Comparison of ENCODE assay signal across 30 cellular contexts in the genomic region with DNA sequence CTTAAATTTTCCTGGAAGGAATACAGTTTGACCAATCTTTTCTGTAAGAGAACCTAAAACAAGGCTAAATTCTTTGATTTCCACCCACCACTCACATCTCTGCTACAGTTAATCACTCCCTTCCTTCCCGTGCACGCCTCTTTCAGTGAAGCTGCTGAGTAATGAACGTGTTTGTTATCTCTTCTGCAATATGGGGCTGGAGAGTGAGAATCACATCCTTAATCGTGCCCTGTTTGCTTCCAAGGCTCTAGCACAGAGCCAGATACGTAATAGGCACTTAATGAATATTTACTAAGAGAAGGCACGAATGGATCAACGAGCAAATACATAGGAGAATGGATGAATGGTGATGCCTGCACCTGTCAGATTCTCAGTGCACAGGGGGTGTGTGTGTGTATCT. TPM values are rescaled to one million over a fixed set of nuclear protein-coding genes. Genes with fewer than 3 reads are reported as not detected.
DNase-seq lines count a peak whose midpoint lies in the region; ATAC-seq, FAIRE-seq and TF ChIP-seq lines count a peak whose summit lies in the region.
"Had no signal": no experiment of that assay in that cellular context is flagged by ENCODE, and none has a peak within 500 bp of the region (broad histone marks: within the 10 kb centered on the region; RNA-seq: fewer than 3 reads in every experiment).

No MANE protein-coding gene starts in this region.

- no peak overlapping the region for H3K4ac ChIP-seq in trophoblast cell (ENCODE audit: low read depth, low read length)

- TF ChIP-seq EP300 in K562 (IDR thresholded peaks at IDR 0.05; ENCODE audit: low read length) (peak; percentile 38; the same call in 1 of the 2 replicates), ovary (IDR thresholded peaks at IDR 0.05) (no peak)

- intact Hi-C loops in K562 (cut with micrococcal nuclease) (no loop called here), ovary (cut with DNase I) (no loop called here)

- no peak overlapping the region for H2AK5ac ChIP-seq in trophoblast cell (ENCODE audit: low read length)

- no peaks in the 10 kb centered on the region for H3K79me2 ChIP-seq in K562 (ENCODE audit: control insufficient read depth, insufficient read depth, low read length)
- H3K79me2 ChIP-seq in trophoblast cell (ENCODE audit: control insufficient read depth, insufficient read depth, low read length, poor library complexity), result no peaks in the 10 kb centered on the region
- no peaks in the 10 kb centered on the region for H3K79me2 ChIP-seq in Karpas-422 (ENCODE audit: low read length)
- H3K79me2 ChIP-seq: parathyroid adenoma had no signal

- H3K36me3 ChIP-seq in K562 (ENCODE audit: control insufficient read depth, insufficient read depth, low read length) (no peaks in the 10 kb centered on the region), trophoblast cell (ENCODE audit: control insufficient read depth in 1 of 2, insufficient read depth in 2 of 2, low read length in 2 of 2) (no peaks in the 10 kb centered on the region), ovary (no peaks in the 10 kb centered on the region), Karpas-422 (ENCODE audit: insufficient read depth, low read length) (no peaks in the 10 kb centered on the region)
- H3K36me3 ChIP-seq: suprapubic skin, WERI-Rb-1 had no signal

- no peak overlapping the region for H3K14ac ChIP-seq in trophoblast cell (ENCODE audit: low read length)

- no peak overlapping the region for H4K91ac ChIP-seq in trophoblast cell (ENCODE audit: low read depth, low read length)

- H3K9me2 ChIP-seq in Karpas-422 (replicated peaks; ENCODE audit: insufficient read depth, low read length), result no peaks in the 10 kb centered on the region

- H3K27ac ChIP-seq in K562 (ENCODE audit: extremely low read depth, low read depth, low read length), result no peak overlapping the region
- H3K27ac ChIP-seq in trophoblast cell (ENCODE audit: low read depth, low read length), result no peak overlapping the region
- no peak overlapping the region for H3K27ac ChIP-seq in ovary
- no peak overlapping the region for H3K27ac ChIP-seq in Karpas-422 (ENCODE audit: low read length)
- H3K27ac ChIP-seq: C4-2B, parathyroid adenoma, suprapubic skin, WERI-Rb-1 had no signal

- no peak overlapping the region for H2BK120ac ChIP-seq in trophoblast cell (ENCODE audit: insufficient read depth, low read length, poor library complexity)

- DNase-seq in NCI-H1417 (lab: John Stamatoyannopoulos, UW) (peak in 2 of 3 experiments; percentile 43 to 74), NCI-H1417 treated with DMSO at 0.1 percent for 48 hours (lab: John Stamatoyannopoulos, UW) (no peak), NCI-H748 (lab: John Stamatoyannopoulos, UW; ENCODE audit: unreplicated experiment) (peak; percentile 81), K562 (ENCODE audit: extremely low read depth in 1 of 4, low spot score in 3 of 4) (peak in 2 of 4 experiments; percentile 42 to 46), trophoblast cell (peak; percentile 39 to 60), ovary (no peak), Karpas-422 (no peak)
- DNase-seq: activated CD4-positive, alpha-beta T cell treated with anti-CD3 and anti-CD28 coated beads, Interleukin-2, amount 10 ng/mL, durations not matched to agents 24 days and 14 days; amniotic stem cell; effector CD4-positive, alpha-beta T cell; left colon; NCI-H1105; NCI-H2107; NCI-H524 treated with DMSO at 0.1 percent for 48 hours; nephron progenitor cell; SHP77 treated with DMSO at 0.1 percent for 48 hours; small intestine; stimulated activated naive B cell treated with anti-CD40 and anti-IgM and Interleukin-4, amounts not matched to agents 10 μg/mL and 1 μg/mL and 100 μg/mL, for 72 hours; WERI-Rb-1 had no signal

- H4K12ac ChIP-seq in trophoblast cell (ENCODE audit: low read depth, low read length), result no peak overlapping the region

- no peak overlapping the region for H3K18ac ChIP-seq in trophoblast cell (ENCODE audit: low read length)

- H3K4me2 ChIP-seq in K562 (ENCODE audit: insufficient read depth, low read length), result no peak overlapping the region
- H3K4me2 ChIP-seq in trophoblast cell (ENCODE audit: low read length), result no peak overlapping the region
- H3K4me2 ChIP-seq in Karpas-422 (ENCODE audit: low read depth, low read length, poor library complexity, severe bottlenecking), result no peak overlapping the region

- no peak overlapping the region for H2BK5ac ChIP-seq in trophoblast cell (ENCODE audit: low read depth, low read length, poor library complexity)

- H3K4me1 ChIP-seq in K562 (replicated peaks in 1 of 2; ENCODE audit: control insufficient read depth in 2 of 2, insufficient read depth in 2 of 2, low read length in 2 of 2) (no peaks in the 10 kb centered on the region; a peak in 1 of 5 replicates), trophoblast cell (ENCODE audit: control insufficient read depth in 1 of 2, insufficient read depth in 2 of 2, low read length in 2 of 2) (no peaks in the 10 kb centered on the region), ovary (ENCODE audit: insufficient read depth) (peaks cover 5% of the 10 kb centered on the region), Karpas-422 (ENCODE audit: low read length) (no peaks in the 10 kb centered on the region)
- H3K4me1 ChIP-seq: suprapubic skin had no signal

- TF ChIP-seq RAD21 in K562 (CRISPR knock-in tag; conservative IDR thresholded peaks at IDR 0.05 in 1 of 2, IDR thresholded peaks at IDR 0.05 in 1 of 2), result no peak

- no peak overlapping the region for H4K8ac ChIP-seq in trophoblast cell (ENCODE audit: low read depth, low read length)

- H3K9ac ChIP-seq in K562 (ENCODE audit: insufficient read depth in 1 of 2, low read depth in 2 of 2, low read length in 2 of 2), result no peak overlapping the region
- peak overlapping the region; percentile 37 for H3K9ac ChIP-seq in trophoblast cell (ENCODE audit: low read length)
- no peak overlapping the region for H3K9ac ChIP-seq in Karpas-422 (ENCODE audit: low read length)
- H3K9ac ChIP-seq: parathyroid adenoma had no signal

- H3K23ac ChIP-seq in trophoblast cell (ENCODE audit: low read length), result no peak overlapping the region

- under 1% methylated on average over 7 of the region's 7 CpGs for WGBS in K562 (ENCODE audit: insufficient coverage, low coverage, missing lambda C conversion rate)
- no CpG with 5 or more reads among the region's 7 CpGs for WGBS in trophoblast cell (ENCODE audit: extremely low coverage, insufficient coverage, insufficient read length)
- 30 to 42% (median 35%) methylated on average over 7 of the region's 7 CpGs for WGBS in ovary, 3 donors

- POLR2A ChIA-PET in K562 (lab: Yijun Ruan, JAX), result interaction anchor here (0.6 to 1.0 kb wide), 2 partner anchors 9 to 191 kb away, joined by 3 read pairs; no protein-coding TSS in a partner anchor

- in situ Hi-C loops in K562 (cut with MboI), result no loop called here

- no peaks in the 10 kb centered on the region for H4K20me1 ChIP-seq in K562 (replicated peaks; ENCODE audit: control insufficient read depth, insufficient read depth, low read length)
- H4K20me1 ChIP-seq in Karpas-422 (ENCODE audit: insufficient read depth, low read depth, low read length), result no peaks in the 10 kb centered on the region

- CTCF ChIA-PET in K562 (lab: Yijun Ruan, JAX; ENCODE audit: low intra/inter-chr PET ratio), result interaction anchor here (0.6 kb wide), 1 partner anchor 794 kb away, joined by 3 read pairs; no protein-coding TSS in a partner anchor

- TF ChIP-seq CTCF in K562 (IDR thresholded peaks at IDR 0.05 in 2 of 3, conservative IDR thresholded peaks at IDR 0.05 in 1 of 3; ENCODE audit: insufficient read depth in 2 of 3, low read depth in 1 of 3, low read length in 3 of 3) (no peak), ovary (IDR thresholded peaks at IDR 0.05) (no peak)

- H3K4me3 ChIP-seq in K562, result no peak overlapping the region
- H3K4me3 ChIP-seq in trophoblast cell (ENCODE audit: low read depth, low read length), result no peak overlapping the region
- H3K4me3 ChIP-seq in ovary, result no peak overlapping the region
- H3K4me3 ChIP-seq in Karpas-422 (ENCODE audit: low read length), result no peak overlapping the region
- H3K4me3 ChIP-seq: suprapubic skin had no signal

- no peak for TF ChIP-seq POLR2A in K562 (conservative IDR thresholded peaks at IDR 0.05)
- no peak for TF ChIP-seq POLR2A in ovary (IDR thresholded peaks at IDR 0.05)

- H2AFZ ChIP-seq in K562 (ENCODE audit: low read depth, low read length) (no peak overlapping the region), trophoblast cell (ENCODE audit: insufficient read depth, low read length, poor library complexity) (no peak overlapping the region), Karpas-422 (ENCODE audit: low read length) (no peak overlapping the region)
- H2AFZ ChIP-seq: parathyroid adenoma had no signal

- no peak overlapping the region for H2BK12ac ChIP-seq in trophoblast cell (ENCODE audit: low read length)

- H3K9me1 ChIP-seq in K562 (ENCODE audit: control insufficient read depth, insufficient read depth, low read length), result no peaks in the 10 kb centered on the region

- BruUV-seq in K562 (replicated peaks; lab: Mats Ljungman, UMichigan), result no TSS peak

- H3K79me1 ChIP-seq in trophoblast cell (ENCODE audit: low read length), result no peaks in the 10 kb centered on the region

- H3K9me3 ChIP-seq in K562 (replicated peaks; ENCODE audit: control insufficient read depth, insufficient read depth, low read depth, low read length), result no peaks in the 10 kb centered on the region
- no peaks in the 10 kb centered on the region for H3K9me3 ChIP-seq in trophoblast cell (ENCODE audit: insufficient read depth, low read depth, low read length)
- H3K9me3 ChIP-seq in ovary, result no peaks in the 10 kb centered on the region
- H3K9me3 ChIP-seq in Karpas-422 (ENCODE audit: low read length), result no peaks in the 10 kb centered on the region
- H3K9me3 ChIP-seq: suprapubic skin had no signal

- ATAC-seq in K562 (peak; percentile 78), GM18517 (IDR thresholded peaks at IDR 0.05; ENCODE audit: unreplicated experiment) (no peak)
- ATAC-seq: left colon; stimulated activated naive B cell treated with anti-CD40 and anti-IgM and Interleukin-4, amounts not matched to agents 10 μg/mL and 1 μg/mL and 100 μg/mL, for 72 hours had no signal

- peaks cover 30 to 79% of the 10 kb centered on the region in 2 experiments for H3K27me3 ChIP-seq in K562 (ENCODE audit: control insufficient read depth in 2 of 2, insufficient read depth in 2 of 2, low read length in 2 of 2)
- H3K27me3 ChIP-seq in trophoblast cell (ENCODE audit: insufficient read depth, low read length), result no peaks in the 10 kb centered on the region
- H3K27me3 ChIP-seq in ovary, result no peaks in the 10 kb centered on the region
- H3K27me3 ChIP-seq in Karpas-422 (ENCODE audit: low read length), result no peaks in the 10 kb centered on the region

- FAIRE-seq in K562 (lab: Jason Lieb, UNC), result peak; percentile 86
- FAIRE-seq: colon, GM19239, H1, HTR-8/SVneo, RCC 7860, small intestine had no signal

RNA-seq across cellular contexts. Expression of a gene that starts 22.1 kb away (rescaled TPM):
- not detected in 2 replicates for total RNA-seq in K562 (2011; cell fraction: chromatin; rRNA removed; ENCODE audit: low replicate concordance)
- total RNA-seq in K562 (2011; cell fraction: nucleolus; rRNA removed), result not detected in 2 replicates
- not detected in 2 replicates for total RNA-seq in K562 (2011; cell fraction: nucleoplasm; rRNA removed)
- total RNA-seq in K562 (2014; rRNA removed) (not detected in 2 replicates), K562 (2014; rRNA removed; fragmentation: Illumina TruSeq; extraction: Trizol) (not detected in 2 replicates), K562 (2015; rRNA removed; fragmentation: Illumina TruSeq; extraction: Trizol) (not detected in 2 replicates), K562 (2021) (not detected in 2 replicates), ovary (1 to 10 TPM in 1 of 7 donors, under 1 TPM in 3, not detected in 3; 0.35 to 1.1 (median 0.69) TPM)
- polyA plus RNA-seq in K562 (2011; rRNA removed) (not detected in 2 replicates), K562 (2014; fragmentation: Illumina TruSeq; extraction: Trizol) (not detected in 2 replicates), K562 (2014; fragmentation: Nextera tagmentation; extraction: Ambion mirVana) (not detected), K562 (2014; rRNA removed) (not detected in 2 replicates), ovary (under 1 TPM; 0.04 to 0.22 TPM)
- polyA plus RNA-seq in K562 (2011; cell fraction: cytosol; rRNA removed), result 0.03 TPM in 1 of 2 replicates, not detected in the other
- polyA plus RNA-seq in K562 (2011; cell fraction: nucleus; rRNA removed), result not detected in 2 replicates
- 0.06 TPM in 1 of 2 replicates, not detected in the other for polyA plus RNA-seq in K562 (2012)
- polyA minus RNA-seq in K562 (2011; rRNA and poly(A)+ RNA removed), result not detected in 2 replicates
- not detected in 2 replicates for polyA minus RNA-seq in K562 (2011; cell fraction: cytosol; rRNA and poly(A)+ RNA removed)
- not detected in 2 replicates for polyA minus RNA-seq in K562 (2011; cell fraction: nucleus; rRNA and poly(A)+ RNA removed)
- 0.01 and 0.03 TPM in 2 replicates for polyA plus RNA-seq in trophoblast cell (2013)
- not detected in 2 replicates for total RNA-seq in Karpas-422 (2014; rRNA removed; shearing (Covaris generic); ENCODE audit: low replicate concordance)
- total RNA-seq: activated CD4-positive, alpha-beta T cell treated with anti-CD3 and anti-CD28 coated beads, Interleukin-2, amount 10 ng/mL, durations not matched to agents 24 days and 14 days; activated CD8-positive, alpha-beta memory T cell treated with anti-CD3 and anti-CD28 coated beads for 36 hours; T-helper 2 cell treated with Interferon-gamma antibody and Interleukin-4, amounts not matched to agents 100 ng/mL and 5 ng/mL, for 36 hours had no signal

RNA-seq across cellular contexts. Expression of a gene that starts 22.3 kb away (rescaled TPM):
- 13.4 and 41.5 TPM in 2 replicates for total RNA-seq in K562 (2011; cell fraction: chromatin; rRNA removed; ENCODE audit: low replicate concordance)
- 54.0 and 57.2 TPM in 2 replicates for total RNA-seq in K562 (2011; cell fraction: nucleolus; rRNA removed)
- total RNA-seq in K562 (2011; cell fraction: nucleoplasm; rRNA removed), result 39.6 and 40.0 TPM in 2 replicates
- 20.1 and 25.0 TPM in 2 replicates for total RNA-seq in K562 (2014; rRNA removed)
- 12.7 and 14.5 TPM in 2 replicates for total RNA-seq in K562 (2014; rRNA removed; fragmentation: Illumina TruSeq; extraction: Trizol)
- total RNA-seq in K562 (2015; rRNA removed; fragmentation: Illumina TruSeq; extraction: Trizol), result 18.6 and 18.7 TPM in 2 replicates
- total RNA-seq in K562 (2021), result 32.9 and 34.6 TPM in 2 replicates
- 19.3 and 21.6 TPM in 2 replicates for polyA plus RNA-seq in K562 (2011; rRNA removed)
- polyA plus RNA-seq in K562 (2011; cell fraction: cytosol; rRNA removed), result 22.4 and 29.8 TPM in 2 replicates
- 16.2 and 16.7 TPM in 2 replicates for polyA plus RNA-seq in K562 (2011; cell fraction: nucleus; rRNA removed)
- polyA plus RNA-seq in K562 (2012), result 25.8 and 26.7 TPM in 2 replicates
- polyA plus RNA-seq in K562 (2014; fragmentation: Illumina TruSeq; extraction: Trizol), result 26.2 and 26.5 TPM in 2 replicates
- polyA plus RNA-seq in K562 (2014; fragmentation: Nextera tagmentation; extraction: Ambion mirVana), result 10 to 100 TPM; 10.4 to 14.7 TPM
- polyA plus RNA-seq in K562 (2014; rRNA removed), result 22.0 and 23.7 TPM in 2 replicates
- 14.0 and 16.3 TPM in 2 replicates for polyA minus RNA-seq in K562 (2011; rRNA and poly(A)+ RNA removed)
- 16.0 and 19.4 TPM in 2 replicates for polyA minus RNA-seq in K562 (2011; cell fraction: cytosol; rRNA and poly(A)+ RNA removed)
- polyA minus RNA-seq in K562 (2011; cell fraction: nucleus; rRNA and poly(A)+ RNA removed), result 10.5 and 15.2 TPM in 2 replicates
- 13.6 TPM in 2 replicates for polyA plus RNA-seq in trophoblast cell (2013)
- 10 to 100 TPM; 19.9 to 31.6 (median 24.6) TPM for total RNA-seq in ovary
- polyA plus RNA-seq in ovary, result 10 to 100 TPM; 16.7 to 20.1 TPM
- total RNA-seq in Karpas-422 (2014; rRNA removed; shearing (Covaris generic); ENCODE audit: low replicate concordance), result 15.9 and 18.0 TPM in 2 replicates

RNA-seq across cellular contexts. Expression of a gene that starts 44.3 kb away (rescaled TPM):
- 1.1 and 1.2 TPM in 2 replicates for total RNA-seq in K562 (2011; cell fraction: chromatin; rRNA removed; ENCODE audit: low replicate concordance)
- total RNA-seq in K562 (2011; cell fraction: nucleolus; rRNA removed), result 0.17 and 1.2 TPM in 2 replicates
- 0.81 and 2.7 TPM in 2 replicates for total RNA-seq in K562 (2011; cell fraction: nucleoplasm; rRNA removed)
- total RNA-seq in K562 (2014; rRNA removed) (0.09 and 0.24 TPM in 2 replicates), K562 (2014; rRNA removed; fragmentation: Illumina TruSeq; extraction: Trizol) (0.15 and 0.22 TPM in 2 replicates), K562 (2015; rRNA removed; fragmentation: Illumina TruSeq; extraction: Trizol) (0.15 and 0.25 TPM in 2 replicates), K562 (2021) (1.4 and 2.1 TPM in 2 replicates), ovary (10 to 100 TPM; 11.3 to 95.9 (median 35.2) TPM)
- polyA plus RNA-seq in K562 (2011; rRNA removed) (0.27 and 0.47 TPM in 2 replicates), K562 (2014; fragmentation: Illumina TruSeq; extraction: Trizol) (0.74 and 1.1 TPM in 2 replicates), K562 (2014; fragmentation: Nextera tagmentation; extraction: Ambion mirVana) (under 1 TPM; 0.20 to 0.34 TPM), K562 (2014; rRNA removed) (0.45 and 0.52 TPM in 2 replicates), ovary (10 to 100 TPM; 20.8 to 42.6 TPM)
- 0.27 and 0.28 TPM in 2 replicates for polyA plus RNA-seq in K562 (2011; cell fraction: cytosol; rRNA removed)
- 0.32 and 0.84 TPM in 2 replicates for polyA plus RNA-seq in K562 (2011; cell fraction: nucleus; rRNA removed)
- polyA plus RNA-seq in K562 (2012), result 1.7 and 2.2 TPM in 2 replicates
- 0.24 and 0.32 TPM in 2 replicates for polyA minus RNA-seq in K562 (2011; rRNA and poly(A)+ RNA removed)
- 0.38 and 0.55 TPM in 2 replicates for polyA minus RNA-seq in K562 (2011; cell fraction: cytosol; rRNA and poly(A)+ RNA removed)
- polyA minus RNA-seq in K562 (2011; cell fraction: nucleus; rRNA and poly(A)+ RNA removed), result 0.11 and 0.27 TPM in 2 replicates
- 56.8 and 62.5 TPM in 2 replicates for polyA plus RNA-seq in trophoblast cell (2013)
- total RNA-seq in Karpas-422 (2014; rRNA removed; shearing (Covaris generic); ENCODE audit: low replicate concordance), result not detected in 2 replicates

RNA-seq across cellular contexts. Expression of a gene that starts 58.6 kb away (rescaled TPM):
- not detected in 2 replicates for total RNA-seq in K562 (2011; cell fraction: chromatin; rRNA removed; ENCODE audit: low replicate concordance)
- not detected in 2 replicates for total RNA-seq in K562 (2011; cell fraction: nucleolus; rRNA removed)
- not detected in 2 replicates for total RNA-seq in K562 (2011; cell fraction: nucleoplasm; rRNA removed)
- total RNA-seq in K562 (2014; rRNA removed) (not detected in 2 replicates), K562 (2014; rRNA removed; fragmentation: Illumina TruSeq; extraction: Trizol) (not detected in 2 replicates), K562 (2015; rRNA removed; fragmentation: Illumina TruSeq; extraction: Trizol) (not detected in 2 replicates), K562 (2021) (not detected in 2 replicates), ovary (1 to 10 TPM in 5 of 7 donors, not detected in 2; 1.2 to 5.3 (median 1.8) TPM)
- polyA plus RNA-seq in K562 (2011; rRNA removed) (not detected in 2 replicates), K562 (2014; fragmentation: Illumina TruSeq; extraction: Trizol) (not detected in 2 replicates), K562 (2014; fragmentation: Nextera tagmentation; extraction: Ambion mirVana) (not detected), K562 (2014; rRNA removed) (0.12 TPM in 1 of 2 replicates, not detected in the other), ovary (1 to 10 TPM; 2.8 to 2.9 TPM)
- polyA plus RNA-seq in K562 (2011; cell fraction: cytosol; rRNA removed), result not detected in 2 replicates
- polyA plus RNA-seq in K562 (2011; cell fraction: nucleus; rRNA removed), result not detected in 2 replicates
- 0.10 TPM in 1 of 2 replicates, not detected in the other for polyA plus RNA-seq in K562 (2012)
- polyA minus RNA-seq in K562 (2011; rRNA and poly(A)+ RNA removed), result not detected in 2 replicates
- 1.9 TPM in 1 of 2 replicates, not detected in the other for polyA minus RNA-seq in K562 (2011; cell fraction: cytosol; rRNA and poly(A)+ RNA removed)
- not detected in 2 replicates for polyA minus RNA-seq in K562 (2011; cell fraction: nucleus; rRNA and poly(A)+ RNA removed)
- polyA plus RNA-seq in trophoblast cell (2013), result 0.16 and 0.21 TPM in 2 replicates
- total RNA-seq in Karpas-422 (2014; rRNA removed; shearing (Covaris generic); ENCODE audit: low replicate concordance), result not detected in 2 replicates
- total RNA-seq: activated CD4-positive, alpha-beta T cell treated with anti-CD3 and anti-CD28 coated beads, Interleukin-2, amount 10 ng/mL, durations not matched to agents 24 days and 14 days; activated CD8-positive, alpha-beta memory T cell treated with anti-CD3 and anti-CD28 coated beads for 36 hours; T-helper 2 cell treated with Interferon-gamma antibody and Interleukin-4, amounts not matched to agents 100 ng/mL and 5 ng/mL, for 36 hours had no signal

Comparison
In these comparisons a context has a peak if more than half of its experiments do, and no peak if none do; other contexts are left out.
1. DNase-seq: peak in NCI-H1417 (2 of 3), NCI-H748 (single experiment) and trophoblast cell (2 of 2); none in NCI-H1417 treated with DMSO at 0.1 percent for 48 hours (single experiment), ovary (0 of 5) and Karpas-422 (single experiment).